In genomic region chr14:76090611-76091010, GRCh38 we compare ENCODE assay signal across 24 cellular contexts.
DNase-seq lines count a peak whose midpoint lies in the region; ATAC-seq and TF ChIP-seq lines count a peak whose summit lies in the region.
"Had no signal": no experiment of that assay in that cellular context is flagged by ENCODE, and none has a peak within 500 bp of the region (broad histone marks: within the 10 kb centered on the region; RNA-seq: fewer than 3 reads in every experiment).

No MANE protein-coding gene starts in this region.

- no peak overlapping the region for H3K9ac ChIP-seq in MM.1S (ENCODE audit: low read length)

- no peaks in the 10 kb centered on the region for H3K9me3 ChIP-seq in prostate gland
- H3K9me3 ChIP-seq in MM.1S (replicated peaks; ENCODE audit: insufficient read depth, low read length), result no peaks in the 10 kb centered on the region
- H3K9me3 ChIP-seq: Peyer's patch, SJCRH30, tibial artery had no signal

- H3K4me1 ChIP-seq in prostate gland (replicated peaks), result no peaks in the 10 kb centered on the region
- H3K4me1 ChIP-seq in MM.1S (ENCODE audit: low read length), result no peaks in the 10 kb centered on the region

- WGBS in prostate gland, result 66% methylated on average over 7 of the region's 7 CpGs

- no peak for TF ChIP-seq POLR2A in prostate gland (IDR thresholded peaks at IDR 0.05)

- intact Hi-C loops in prostate gland (cut with DNase I), result loop anchor here (10.0 kb wide), 1 partner anchor 106 kb away; the partner anchor contains the start of genes IFT43 and TGFB3

- H3K36me3 ChIP-seq in prostate gland, result no peaks in the 10 kb centered on the region
- H3K36me3 ChIP-seq in MM.1S (replicated peaks; ENCODE audit: insufficient read depth, low read length), result no peaks in the 10 kb centered on the region
- H3K36me3 ChIP-seq: Peyer's patch, SJCRH30, tibial artery had no signal

- ATAC-seq in GM18519 (IDR thresholded peaks at IDR 0.05; ENCODE audit: low FRiP score, unreplicated experiment) (no peak), HG03108 (IDR thresholded peaks at IDR 0.05; ENCODE audit: unreplicated experiment) (no peak)
- ATAC-seq: activated CD4-positive, alpha-beta T cell treated with anti-CD3 and anti-CD28 coated beads for 36 hours; CD8-positive, alpha-beta T cell; natural killer cell had no signal

- DNase-seq in AG20443 (ENCODE audit: low spot score) (peak; percentile 77), SW480 (ENCODE audit: low spot score) (peak; percentile 18), fibroblast of the conjunctiva (ENCODE audit: low read depth) (peak; percentile 4), prostate gland (ENCODE audit: low spot score) (no peak), MM.1S (no peak), anterior cingulate cortex (lab: John Stamatoyannopoulos, UW) (no peak)
- DNase-seq: activated naive CD4-positive, alpha-beta T cell treated with anti-CD3 and anti-CD28 coated beads for 36 hours; activated T-cell treated with anti-CD3 and anti-CD28 coated beads, Interleukin-2, amount 50 U/mL, for 48 hours; aorta; CD8-positive, alpha-beta T cell; natural killer cell; NCI-H1417; NCI-H510A; Peyer's patch; stimulated activated CD4-positive, alpha-beta T cell treated with anti-CD3 and anti-CD28 coated beads, Interleukin-4, amount 100 ng/mL, for 1 hour; stimulated activated naive CD4-positive, alpha-beta T cell treated with Interleukin-2 at 50 U/mL for 16 hours; T-helper 1 cell had no signal

- no peaks in the 10 kb centered on the region for H3K79me2 ChIP-seq in MM.1S (ENCODE audit: low read length)

- no peak overlapping the region for H3K4me2 ChIP-seq in MM.1S (ENCODE audit: low read depth, low read length)
- H3K4me2 ChIP-seq: smooth muscle cell had no signal

- H4K20me1 ChIP-seq in MM.1S (ENCODE audit: insufficient read depth, low read length), result no peaks in the 10 kb centered on the region

- TF ChIP-seq CTCF in prostate gland (IDR thresholded peaks at IDR 0.05) (no peak), MM.1S (IDR thresholded peaks at IDR 0.05; ENCODE audit: low read length) (no peak)

- H3K27ac ChIP-seq in prostate gland, result peak overlapping the region; percentile 44 to 49
- no peak overlapping the region for H3K27ac ChIP-seq in MM.1S (ENCODE audit: low read length)
- H3K27ac ChIP-seq: HL-60, Peyer's patch, SJCRH30, tibial artery had no signal

- H3K9me2 ChIP-seq in MM.1S (replicated peaks; ENCODE audit: insufficient read depth, low read length), result no peaks in the 10 kb centered on the region

- no peaks in the 10 kb centered on the region for H3F3A ChIP-seq in MM.1S (ENCODE audit: insufficient read depth, low read length)

- H3K4me3 ChIP-seq in prostate gland, result no peak overlapping the region
- no peak overlapping the region for H3K4me3 ChIP-seq in MM.1S (ENCODE audit: low read length)
- H3K4me3 ChIP-seq: Peyer's patch, SJCRH30, smooth muscle cell, tibial artery had no signal

- H2AFZ ChIP-seq in MM.1S (ENCODE audit: low read length), result no peak overlapping the region

- H3K27me3 ChIP-seq in prostate gland (replicated peaks; ENCODE audit: insufficient read depth) (no peaks in the 10 kb centered on the region), MM.1S (replicated peaks; ENCODE audit: insufficient read depth, low read length) (no peaks in the 10 kb centered on the region)
- H3K27me3 ChIP-seq: Peyer's patch, SJCRH30, tibial artery had no signal

Comparison
In these comparisons a context has a peak if more than half of its experiments do, and no peak if none do; other contexts are left out.
1. DNase-seq: peak in AG20443 (single experiment), SW480 (single experiment) and fibroblast of the conjunctiva (single experiment); none in prostate gland (single experiment), MM.1S (single experiment) and anterior cingulate cortex (0 of 58).